In genomic region chr6:109910571-109910970, GRCh38 we compare ENCODE assay signal across 10 cellular contexts.
"Had no signal": no experiment of that assay in that cellular context is flagged by ENCODE, and none has a peak within 500 bp of the region (broad histone marks: within the 10 kb centered on the region; RNA-seq: fewer than 3 reads in every experiment).

No MANE protein-coding gene starts in this region.

- H3K9me3 Mint-ChIP-seq: HFFc6, IgD-negative memory B cell had no signal

- H2AFZ ChIP-seq: GM23248 had no signal

- H3K4me1 ChIP-seq: HAP-1 had no signal

- ATAC-seq: HCT116, HepG2 had no signal

- H3K4me3 Mint-ChIP-seq: HFFc6, IgD-negative memory B cell had no signal

- H3K9ac ChIP-seq: GM23248 had no signal

- FAIRE-seq: HepG2 had no signal

- H3K27ac ChIP-seq: GM23248, HL-60 had no signal

- H3K36me3 Mint-ChIP-seq: IgD-negative memory B cell had no signal

- H3K27ac Mint-ChIP-seq: HFFc6, IgD-negative memory B cell had no signal

- H3K9me3 ChIP-seq: HAP-1 had no signal

- DNase-seq: GM23248, GOT3, H7, HFFc6, KG1 had no signal

- H3K36me3 ChIP-seq: HAP-1 had no signal

- H3K4me3 ChIP-seq: GM23248, HAP-1 had no signal
